ENCODE assay signal across 8 cellular contexts in genomic region chr1:228083871-228084278, GRCh38. TPM values are rescaled to one million over a fixed set of nuclear protein-coding genes. Genes with fewer than 3 reads are reported as not detected.
DNase-seq lines count a peak whose midpoint lies in the region; ATAC-seq and TF ChIP-seq lines count a peak whose summit lies in the region.

No MANE protein-coding gene starts in this region.

- H3K9ac ChIP-seq in liver (ENCODE audit: low read depth in 1 of 2, low read length in 2 of 2): peak overlapping the region; percentile 88 to 99

- H3K27me3 ChIP-seq in HL-60 (ENCODE audit: insufficient read depth, poor library complexity, severe bottlenecking) (no peaks in the 10 kb centered on the region), body of pancreas (no peaks in the 10 kb centered on the region), liver (ENCODE audit: control insufficient read depth in 4 of 4, insufficient read depth in 4 of 4, low read length in 3 of 4) (no peaks in the 10 kb centered on the region), thyroid gland (no peaks in the 10 kb centered on the region)

- H3K36me3 ChIP-seq in body of pancreas (replicated peaks in 1 of 2; ENCODE audit: insufficient read depth in 1 of 2, low read depth in 2 of 2) (no peaks in the 10 kb centered on the region), liver (ENCODE audit: control insufficient read depth in 4 of 4, insufficient read depth in 3 of 4, low read depth in 1 of 4, low read length in 3 of 4) (peaks cover 0 to 3% (median under 1%) of the 10 kb centered on the region in 4 donors), thyroid gland (no peaks in the 10 kb centered on the region)

- 1 to 4% methylated on average over 9 to 17 of the region's 17 CpGs for WGBS in body of pancreas, 2 donors
- WGBS in liver: under 1% methylated on average over 17 of the region's 17 CpGs
- WGBS in thyroid gland, 2 donors: 1 to 5% methylated on average over 12 to 17 of the region's 17 CpGs

- H3K4me3 ChIP-seq in HL-60 (replicated peaks; ENCODE audit: insufficient read depth, low read length) (peak overlapping the region; percentile 73), body of pancreas (peak overlapping the region; percentile 77 to 91), liver (ENCODE audit: low read depth in 1 of 3, low read length in 3 of 3) (peak overlapping the region; percentile 88 to 96 (median 89)), thyroid gland (replicated peaks in 1 of 3) (peak overlapping the region; percentile 97 to 100 (median 100))

- no peak for TF ChIP-seq CTCF in 22Rv1 (IDR thresholded peaks at IDR 0.05)
- TF ChIP-seq CTCF in HL-60 (IDR thresholded peaks at IDR 0.05; ENCODE audit: insufficient read depth, low read length): no peak
- TF ChIP-seq CTCF in body of pancreas (IDR thresholded peaks at IDR 0.05): no peak
- TF ChIP-seq CTCF in liver (IDR thresholded peaks at IDR 0.05; ENCODE audit: low read depth, low read length, missing input control): no peak
- TF ChIP-seq CTCF in thyroid gland (IDR thresholded peaks at IDR 0.05): no peak

- H3K27ac ChIP-seq in 22Rv1 (peak overlapping the region; percentile 95), HL-60 (replicated peaks) (peak overlapping the region; percentile 93), body of pancreas (peak overlapping the region; percentile 99 to 100 (median 100)), liver (ENCODE audit: low read depth in 1 of 2, low read length in 2 of 2) (peak overlapping the region; percentile 90 to 93), thyroid gland (peak overlapping the region in 2 of 3 donors; percentile 98 to 99)

- H3K4me1 ChIP-seq in body of pancreas: peaks cover 58% of the 10 kb centered on the region
- peaks cover 28 to 60% (median 52%) of the 10 kb centered on the region in 4 donors for H3K4me1 ChIP-seq in liver (ENCODE audit: control insufficient read depth in 4 of 4, insufficient read depth in 4 of 4, low read length in 3 of 4)
- H3K4me1 ChIP-seq in thyroid gland: peaks cover 55 to 63% of the 10 kb centered on the region in 2 donors

- TF ChIP-seq RAD21 in liver (IDR thresholded peaks at IDR 0.05): no peak

- no peak for DNase-seq in HL-60 (ENCODE audit: low read depth in 1 of 2, low spot score in 1 of 2)
- DNase-seq in body of pancreas: peak in 1 of 4 donors; percentile 56
- DNase-seq in thyroid gland: peak; percentile 34 to 47
- no peak for DNase-seq in putamen (ENCODE audit: low spot score)

- no peaks in the 10 kb centered on the region for H3K9me3 ChIP-seq in body of pancreas
- no peaks in the 10 kb centered on the region for H3K9me3 ChIP-seq in liver (ENCODE audit: control insufficient read depth in 4 of 4, low read length in 3 of 4)
- no peaks in the 10 kb centered on the region for H3K9me3 ChIP-seq in thyroid gland

- no peak for TF ChIP-seq POLR2A in body of pancreas (IDR thresholded peaks at IDR 0.05)
- TF ChIP-seq POLR2A in thyroid gland (IDR thresholded peaks at IDR 0.05): peak in 1 of 2 donors; percentile 13

- no peak for ATAC-seq in body of pancreas
- ATAC-seq in GM18867 (IDR thresholded peaks at IDR 0.05; ENCODE audit: unreplicated experiment): no peak
- no peak for ATAC-seq in HG02642 (IDR thresholded peaks at IDR 0.05; ENCODE audit: poor library complexity, unreplicated experiment)

- intact Hi-C loops in body of pancreas (cut with DNase I) (no loop called here), thyroid gland (cut with DNase I) (loop anchor here (2.0 to 5.0 kb wide), 2 partner anchors 19 to 137 kb away; partner anchors contain the start of genes C1orf35 and WNT9A)

TF ChIP-seq in liver, 16 proteins besides CTCF, POLR2A, EP300 and RAD21:
- no peak for TF ChIP-seq YY1 (IDR thresholded peaks at IDR 0.05)
- no peak for TF ChIP-seq HNF4G (IDR thresholded peaks at IDR 0.05)
- no peak for TF ChIP-seq RXRA (IDR thresholded peaks at IDR 0.05)
- TF ChIP-seq ZBTB33 (IDR thresholded peaks at IDR 0.05): no peak
- no peak for TF ChIP-seq HNF4A (conservative IDR thresholded peaks at IDR 0.05)
- TF ChIP-seq TAF1 (conservative IDR thresholded peaks at IDR 0.05): no peak
- no peak for TF ChIP-seq GABPA (IDR thresholded peaks at IDR 0.05 in 1 of 2, conservative IDR thresholded peaks at IDR 0.05 in 1 of 2)
- TF ChIP-seq FOXA2 (IDR thresholded peaks at IDR 0.05): no peak
- no peak for TF ChIP-seq FOXA1 (IDR thresholded peaks at IDR 0.05)
- TF ChIP-seq REST (IDR thresholded peaks at IDR 0.05): no peak
- no peak for TF ChIP-seq NR2F2 (IDR thresholded peaks at IDR 0.05)

RNA-seq across cellular contexts. Expression of gene ARF1, which starts 1.4 kb away (rescaled TPM):
- 100 to 1,000 TPM; 158 to 203 TPM for total RNA-seq in body of pancreas
- 100 to 1,000 TPM; 151 to 208 TPM for total RNA-seq in liver
- polyA plus RNA-seq in liver: 100 to 1,000 TPM; 217 to 282 TPM
- 100 to 1,000 TPM; 378 to 457 (median 410) TPM for total RNA-seq in thyroid gland

RNA-seq across cellular contexts. Expression of gene C1orf35, which starts 19.2 kb away (rescaled TPM):
- total RNA-seq in body of pancreas (10 to 100 TPM; 10.9 to 71.2 TPM), liver (1 to 10 TPM; 4.0 to 6.9 TPM), thyroid gland (10 to 100 TPM in 3 of 4 donors, 1 to 10 TPM in 1; 8.3 to 26.5 (median 13.6) TPM)
- 1 to 10 TPM; 6.0 to 7.5 TPM for polyA plus RNA-seq in liver

RNA-seq across cellular contexts. Expression of gene MRPL55, which starts 25.2 kb away (rescaled TPM):
- total RNA-seq in body of pancreas: 10 to 100 TPM; 65.9 to 68.7 TPM
- 10 to 100 TPM; 38.9 to 44.4 TPM for total RNA-seq in liver
- polyA plus RNA-seq in liver: 100 to 1,000 TPM in 1 of 2 donors, 10 to 100 TPM in 1; 79.5 to 119 TPM
- 100 to 1,000 TPM in 1 of 4 donors, 10 to 100 TPM in 3; 23.5 to 125 (median 87.5) TPM for total RNA-seq in thyroid gland

RNA-seq across cellular contexts. Expression of gene GUK1, which starts 56.2 kb away (rescaled TPM):
- total RNA-seq in body of pancreas (100 to 1,000 TPM; 210 to 216 TPM), liver (100 to 1,000 TPM; 147 to 251 TPM), thyroid gland (100 to 1,000 TPM; 157 to 385 (median 283) TPM)
- polyA plus RNA-seq in liver: 100 to 1,000 TPM; 186 to 245 TPM

Comparison
In these comparisons a context has a peak if more than half of its experiments do, and no peak if none do; other contexts are left out.
1. DNase-seq: peak in thyroid gland (2 of 2); none in HL-60 (0 of 2) and putamen (single experiment).
2. Peak in every context shown above with its lines, with median percentiles within 50 percentile points of each other: H3K27ac ChIP-seq and H3K4me3 ChIP-seq.